In genomic region chr2:48200591-48201293, GRCh38 we compare ENCODE assay signal across 17 cellular contexts.
A peak's percentile ranks its signal among the peaks of the same experiment; 100 is the strongest.
DNase-seq lines count a peak whose midpoint lies in the region; ATAC-seq and TF ChIP-seq lines count a peak whose summit lies in the region.
"Had no signal": no experiment of that assay in that cellular context is flagged by ENCODE, and none has a peak within 500 bp of the region (broad histone marks: within the 10 kb centered on the region; RNA-seq: fewer than 3 reads in every experiment).

No MANE protein-coding gene starts in this region.

- no peak overlapping the region for H3K56ac ChIP-seq in mesendoderm (ENCODE audit: low read length)

- H3K27ac ChIP-seq in esophagus muscularis mucosa (replicated peaks in 1 of 4), result no peak overlapping the region
- H3K27ac ChIP-seq in mesendoderm (ENCODE audit: low read depth, low read length), result no peak overlapping the region
- H3K27ac ChIP-seq: gastroesophageal sphincter, lower lobe of right lung, neural progenitor cell, PC-9 had no signal

- H3K27me3 ChIP-seq in esophagus muscularis mucosa (no peaks in the 10 kb centered on the region), mesendoderm (ENCODE audit: insufficient read depth, low read length, poor library complexity) (no peaks in the 10 kb centered on the region)
- H3K27me3 ChIP-seq: gastroesophageal sphincter, neural progenitor cell had no signal

- H4K8ac ChIP-seq in mesendoderm (ENCODE audit: low read depth, low read length), result no peak overlapping the region

- DNase-seq in esophagus muscularis mucosa (ENCODE audit: extremely low spot score) (peak; percentile 47), mesendoderm (no peak), GM10266 (ENCODE audit: extremely low spot score) (no peak), UCSD-AML1 (lab: John Stamatoyannopoulos, UW; ENCODE audit: unreplicated experiment) (no peak)
- DNase-seq in stimulated activated CD4-positive, alpha-beta T cell treated with anti-CD3 and anti-CD28 coated beads, Interleukin-2, amount 100 ng/mL, for 48 hours, result no peak
- DNase-seq: activated CD4-positive, alpha-beta memory T cell treated with anti-CD3 and anti-CD28 coated beads, Interleukin-2, amount 10 ng/mL, durations not matched to agents 7 days and 5 days; DMS153; lower lobe of right lung; NCI-H1417; NCI-H446; PC-9; retina had no signal

- TF ChIP-seq POLR2A in esophagus muscularis mucosa (IDR thresholded peaks at IDR 0.05; ENCODE audit: low read depth), result no peak

- no peak overlapping the region for H2BK15ac ChIP-seq in mesendoderm (replicated peaks; ENCODE audit: low read depth)

- no peaks in the 10 kb centered on the region for H3K36me3 ChIP-seq in esophagus muscularis mucosa
- no peaks in the 10 kb centered on the region for H3K36me3 ChIP-seq in mesendoderm (ENCODE audit: control insufficient read depth, insufficient read depth, low read length)
- H3K36me3 ChIP-seq: gastroesophageal sphincter, lower lobe of right lung, neural progenitor cell had no signal

- H3K4ac ChIP-seq in mesendoderm (ENCODE audit: low read depth, low read length), result no peak overlapping the region

- no peak overlapping the region for H3K18ac ChIP-seq in mesendoderm (ENCODE audit: low read length)

- TF ChIP-seq CTCF in esophagus muscularis mucosa (IDR thresholded peaks at IDR 0.05) (no peak), GM10266 (IDR thresholded peaks at IDR 0.05; ENCODE audit: control insufficient read depth, insufficient read depth, low read depth, missing control alignments) (no peak)

- peak; percentile 63 for ATAC-seq in GM18858 (IDR thresholded peaks at IDR 0.05; ENCODE audit: unreplicated experiment)
- peak; percentile 79 for ATAC-seq in GM21529 (IDR thresholded peaks at IDR 0.05; ENCODE audit: unreplicated experiment)
- ATAC-seq in HG03432 (IDR thresholded peaks at IDR 0.05; ENCODE audit: unreplicated experiment), result peak; percentile 76
- ATAC-seq: gastroesophageal sphincter, lower lobe of right lung had no signal

- H3K23ac ChIP-seq in mesendoderm (ENCODE audit: low read length), result no peak overlapping the region

- no peaks in the 10 kb centered on the region for H3K79me1 ChIP-seq in mesendoderm (ENCODE audit: low read length)

- no peaks in the 10 kb centered on the region for H3K4me1 ChIP-seq in esophagus muscularis mucosa
- H3K4me1 ChIP-seq in mesendoderm (ENCODE audit: control insufficient read depth, low read depth, low read length), result peaks cover 8% of the 10 kb centered on the region
- H3K4me1 ChIP-seq: gastroesophageal sphincter had no signal

- 83% methylated on average over 4 of the region's 4 CpGs for WGBS in esophagus muscularis mucosa
- WGBS in mesendoderm (ENCODE audit: extremely low coverage, insufficient coverage, low lambda C conversion rate), result no CpG with 5 or more reads among the region's 4 CpGs

- no peak overlapping the region for H3K9ac ChIP-seq in mesendoderm (ENCODE audit: low read length)
- H3K9ac ChIP-seq: neural progenitor cell had no signal

- intact Hi-C loops in esophagus muscularis mucosa (cut with DNase I), result no loop called here

- no peak overlapping the region for H2BK5ac ChIP-seq in mesendoderm (ENCODE audit: low read length)

- H3K4me3 ChIP-seq in esophagus muscularis mucosa (no peak overlapping the region), mesendoderm (ENCODE audit: low read length) (no peak overlapping the region)
- H3K4me3 ChIP-seq: gastroesophageal sphincter, lower lobe of right lung, neural progenitor cell, PC-9 had no signal

- no peak overlapping the region for H4K5ac ChIP-seq in mesendoderm (ENCODE audit: low read length)

- H3K79me2 ChIP-seq in mesendoderm (ENCODE audit: control insufficient read depth, insufficient read depth, low read length), result no peaks in the 10 kb centered on the region

- no peak overlapping the region for H2BK120ac ChIP-seq in mesendoderm (ENCODE audit: low read depth, low read length)

- no peak for TF ChIP-seq EP300 in esophagus muscularis mucosa (IDR thresholded peaks at IDR 0.05)

- no peak overlapping the region for H3K4me2 ChIP-seq in mesendoderm (ENCODE audit: low read length)
- H3K4me2 ChIP-seq: neural progenitor cell, PC-9 had no signal

- H2AK5ac ChIP-seq in mesendoderm (ENCODE audit: low read length), result no peak overlapping the region

- H3K9me3 ChIP-seq in esophagus muscularis mucosa, result no peaks in the 10 kb centered on the region
- H3K9me3 ChIP-seq: gastroesophageal sphincter, lower lobe of right lung had no signal
